Comparison of ENCODE assay signal across 8 cellular contexts in genomic region chr2:27663463-27664244, GRCh38. TPM values are rescaled to one million over a fixed set of nuclear protein-coding genes. Genes with fewer than 3 reads are reported as not detected.
DNase-seq lines count a peak whose midpoint lies in the region; ATAC-seq and TF ChIP-seq lines count a peak whose summit lies in the region.

TSS of gene SLC4A1AP (plus strand) at chr2:27663889. CDS start at chr2:27663915, 26 bp downstream.
TSS of gene SUPT7L (minus strand) at chr2:27663614. CDS start at chr2:27662192, 1,422 bp downstream.

- H3K27me3 ChIP-seq in AG04450 (ENCODE audit: control insufficient read depth, insufficient read depth, low read length) (no peaks in the 10 kb centered on the region), kidney epithelial cell (ENCODE audit: control insufficient read depth, insufficient read depth, low read length) (no peaks in the 10 kb centered on the region)

- H3K9me3 ChIP-seq in AG04450 (ENCODE audit: control insufficient read depth, insufficient read depth, low read length): 0 out of 2 replicates have a peak, but pooled peaks cover 3% of the 10 kb centered on the region

- TF ChIP-seq POLR2A in GM18951 (IDR thresholded peaks at IDR 0.05; ENCODE audit: extremely low read depth, insufficient read depth, insufficient read length): peak; percentile 74

- CTCF ChIA-PET in AG04450 (lab: Charles Lee): interaction anchor here (1.4 kb wide), 1 partner anchor 19 kb away, joined by 21 read pairs; no protein-coding TSS in a partner anchor

- peak; percentile 14 for TF ChIP-seq CTCF in AG04450 (IDR thresholded peaks at IDR 0.05; ENCODE audit: low read depth, low read length)
- peak; percentile 15 for TF ChIP-seq CTCF in choroid plexus epithelial cell (conservative IDR thresholded peaks at IDR 0.05; ENCODE audit: low read depth, low read length)
- TF ChIP-seq CTCF in kidney epithelial cell (IDR thresholded peaks at IDR 0.05; ENCODE audit: insufficient read depth, low read length, poor library complexity, severe bottlenecking): no peak

- POLR2A ChIA-PET in AG04450 (lab: Yijun Ruan, JAX): interaction anchor here (0.6 to 1.4 kb wide), 8 partner anchors 11 to 615 kb away, joined by 3 to 6 read pairs (median 4); partner anchors contain the start of genes CCDC121, GPN1, GTF3C2 and NRBP1

- H3K4me3 ChIP-seq in AG04450 (ENCODE audit: low read depth, low read length): peak within 1 kb of the TSS; percentile 95
- H3K4me3 ChIP-seq in choroid plexus epithelial cell (ENCODE audit: low read depth, low read length): peak within 1 kb of the TSS; percentile 92
- H3K4me3 ChIP-seq in kidney epithelial cell (ENCODE audit: low read depth, low read length): peak within 1 kb of the TSS; percentile 85

- in situ Hi-C loops in GM18951 (cut with MboI; ENCODE audit: low sequenced_read_pairs, unreplicated experiment): no loop called here

- H3K27ac ChIP-seq in AG04450 (ENCODE audit: low read depth, low read length): peak within 1 kb of the TSS; percentile 92

- ATAC-seq in HG03342 (IDR thresholded peaks at IDR 0.05; ENCODE audit: unreplicated experiment): peak; percentile 74

- DNase-seq in AG04450 (ENCODE audit: low read depth, low spot score) (peak; percentile 61), NCI-H446 treated with DMSO at 0.1 percent for 48 hours (lab: John Stamatoyannopoulos, UW) (peak; percentile 77), choroid plexus epithelial cell (ENCODE audit: low read depth) (peak; percentile 92), kidney epithelial cell (ENCODE audit: low read depth) (peak; percentile 61)
- peak; percentile 67 for DNase-seq in activated CD4-positive, alpha-beta T cell treated with anti-CD3 and anti-CD28 coated beads for 1 hour
- DNase-seq in stimulated activated CD4-positive, alpha-beta T cell treated with anti-CD3 and anti-CD28 coated beads, Interleukin-15, amount 100 ng/mL, for 48 hours (ENCODE audit: low read depth in 2 of 2): peak; percentile 57

- H3K36me3 ChIP-seq in kidney epithelial cell (ENCODE audit: control insufficient read depth, insufficient read depth, low read length): no peaks in the 10 kb centered on the region

RNA-seq across cellular contexts. Expression of gene SLC4A1AP, which starts in this region (rescaled TPM):
- polyA plus RNA-seq in AG04450 (2011; rRNA removed): 12.5 and 15.5 TPM in 2 replicates
- 5.3 and 8.9 TPM in 2 replicates for polyA minus RNA-seq in AG04450 (2011; rRNA and poly(A)+ RNA removed)
- total RNA-seq in kidney epithelial cell: 25.0 and 26.4 TPM in 2 replicates

RNA-seq across cellular contexts. Expression of gene SUPT7L, which starts in this region (rescaled TPM):
- 43.9 and 46.7 TPM in 2 replicates for polyA plus RNA-seq in AG04450 (2011; rRNA removed)
- 35.2 and 41.2 TPM in 2 replicates for polyA minus RNA-seq in AG04450 (2011; rRNA and poly(A)+ RNA removed)
- total RNA-seq in kidney epithelial cell: 25.6 and 36.3 TPM in 2 replicates

Comparison
In these comparisons a context has a peak if more than half of its experiments do, and no peak if none do; other contexts are left out.
1. Peak in every context shown above with its lines: DNase-seq, ATAC-seq, H3K4me3 ChIP-seq and H3K27ac ChIP-seq.